Comparison of ENCODE assay signal across 1 cellular context in genomic region chr16:29927523-29927905, GRCh38.
TF ChIP-seq lines count a peak whose summit lies in the region.

No MANE protein-coding gene starts in this region.

TF ChIP-seq in HepG2, 621 proteins besides CTCF, POLR2A, EP300 and RAD21:
- TF ChIP-seq ZNF556 (CRISPR knock-in tag; IDR thresholded peaks at IDR 0.05; ENCODE audit: borderline replicate concordance): 0 out of 2 replicates have a peak, but pooled peaks have one; percentile 59
- 0 out of 2 replicates have a peak, but pooled peaks have one; percentile 9 for TF ChIP-seq CEBPG (CRISPR knock-in tag; IDR thresholded peaks at IDR 0.05)
- TF ChIP-seq ZNF709 (CRISPR knock-in tag; IDR thresholded peaks at IDR 0.05): 0 out of 2 replicates have a peak, but pooled peaks have one; percentile 5
- TF ChIP-seq ZNF367 (CRISPR knock-in tag; IDR thresholded peaks at IDR 0.05; ENCODE audit: borderline replicate concordance): no peak
- TF ChIP-seq TRIM24 (CRISPR knock-in tag; IDR thresholded peaks at IDR 0.05): no peak
- TF ChIP-seq FOXO4 (CRISPR knock-in tag; conservative IDR thresholded peaks at IDR 0.05): no peak
- peak; percentile 34; the same call in 1 of the 2 replicates for TF ChIP-seq CEBPB (IDR thresholded peaks at IDR 0.05; ENCODE audit: borderline replicate concordance, low read depth, low read length)
- TF ChIP-seq ZNF33A (CRISPR knock-in tag; IDR thresholded peaks at IDR 0.05; ENCODE audit: borderline replicate concordance): no peak
- TF ChIP-seq JUND (CRISPR knock-in tag; IDR thresholded peaks at IDR 0.05): no peak
- peak; percentile 13 for TF ChIP-seq SRSF1 (optimal IDR thresholded peaks at IDR 0.05; ENCODE audit: low read depth, low read length)
- TF ChIP-seq CAMTA2 (CRISPR knock-in tag; IDR thresholded peaks at IDR 0.05; ENCODE audit: borderline replicate concordance): no peak
- no peak for TF ChIP-seq MATR3 (CRISPR knock-in tag; IDR thresholded peaks at IDR 0.05)
